21 cellular contexts compared by ENCODE assay signal in genomic region chr10:125002044-125002422, GRCh38.
DNase-seq lines count a peak whose midpoint lies in the region; ATAC-seq and TF ChIP-seq lines count a peak whose summit lies in the region.
"Had no signal": no experiment of that assay in that cellular context is flagged by ENCODE, and none has a peak within 500 bp of the region (broad histone marks: within the 10 kb centered on the region; RNA-seq: fewer than 3 reads in every experiment).

No MANE protein-coding gene starts in this region.

- peak; percentile 3 for DNase-seq in activated CD4-positive, alpha-beta memory T cell treated with anti-CD3 and anti-CD28 coated beads for 36 hours
- DNase-seq in activated CD4-positive, alpha-beta memory T cell treated with anti-CD3 and anti-CD28 coated beads, Interleukin-2, amount 10 ng/mL, durations not matched to agents 7 days and 5 days, result no peak
- DNase-seq in neural progenitor cell (ENCODE audit: low spot score) (no peak), thoracic aorta (ENCODE audit: low spot score) (no peak), SIG-M5 treated with dmso at 0.1 percent for 504 hours (lab: John Stamatoyannopoulos, UW; ENCODE audit: unreplicated experiment) (no peak)
- DNase-seq: 8988T; activated effector memory CD4-positive, alpha-beta T cell treated with Interleukin-2 at 50 U/mL for 16 hours; erythroblast; glutamatergic neuron; immature natural killer cell; KG1; NCI-H1092 treated with DMSO at 0.1 percent for 48 hours; NCI-H524 treated with DMSO at 0.1 percent for 48 hours; T-helper 2 cell had no signal

- no peaks in the 10 kb centered on the region for H3K36me3 Mint-ChIP-seq in activated CD4-positive, alpha-beta memory T cell treated with anti-CD3 and anti-CD28 coated beads for 36 hours
- no peaks in the 10 kb centered on the region for H3K36me3 Mint-ChIP-seq in activated CD4-positive, alpha-beta memory T cell treated with anti-CD3 and anti-CD28 coated beads, Interleukin-2, amount 10 ng/mL, durations not matched to agents 7 days and 5 days (ENCODE audit: low read depth)
- peaks cover 14% of the 10 kb centered on the region for H3K36me3 Mint-ChIP-seq in neural progenitor cell
- H3K36me3 Mint-ChIP-seq: memory B cell had no signal

- H3K27ac ChIP-seq in cingulate gyrus (ENCODE audit: low read depth, low read length) (peak overlapping the region; percentile 90), neural progenitor cell (no peak overlapping the region), thoracic aorta (peak overlapping the region; percentile 68 to 92)
- H3K27ac ChIP-seq: BLaER1 treated with 17β-estradiol and CSF1 and Interleukin-3, amounts not matched to agents 10 nM and 100 nM had no signal

- H3K9me3 Mint-ChIP-seq in activated CD4-positive, alpha-beta memory T cell treated with anti-CD3 and anti-CD28 coated beads for 36 hours, result no peaks in the 10 kb centered on the region
- H3K9me3 Mint-ChIP-seq in activated CD4-positive, alpha-beta memory T cell treated with anti-CD3 and anti-CD28 coated beads, Interleukin-2, amount 10 ng/mL, durations not matched to agents 7 days and 5 days, result no peaks in the 10 kb centered on the region
- H3K9me3 Mint-ChIP-seq in neural progenitor cell, result no peaks in the 10 kb centered on the region
- H3K9me3 Mint-ChIP-seq: immature natural killer cell, memory B cell, nephron had no signal

- H3K36me3 ChIP-seq in neural progenitor cell (no peaks in the 10 kb centered on the region), thoracic aorta (peaks cover 16% of the 10 kb centered on the region)

- ATAC-seq in thoracic aorta (ENCODE audit: insufficient number of reproducible peaks, low FRiP score, low read depth) (no peak), GM19324 (IDR thresholded peaks at IDR 0.05; ENCODE audit: low FRiP score, unreplicated experiment) (no peak), HG03108 (IDR thresholded peaks at IDR 0.05; ENCODE audit: unreplicated experiment) (no peak)

- CTCF ChIA-PET in activated CD4-positive, alpha-beta memory T cell treated with anti-CD3 and anti-CD28 coated beads for 36 hours (lab: Charles Lee), result no interaction called here
- CTCF ChIA-PET in activated CD4-positive, alpha-beta memory T cell treated with anti-CD3 and anti-CD28 coated beads, Interleukin-2, amount 10 ng/mL, durations not matched to agents 7 days and 5 days (lab: Charles Lee), result no interaction called here

- H3K9ac ChIP-seq in neural progenitor cell, result no peak overlapping the region

- no peak overlapping the region for H3K4me3 Mint-ChIP-seq in activated CD4-positive, alpha-beta memory T cell treated with anti-CD3 and anti-CD28 coated beads for 36 hours
- H3K4me3 Mint-ChIP-seq in activated CD4-positive, alpha-beta memory T cell treated with anti-CD3 and anti-CD28 coated beads, Interleukin-2, amount 10 ng/mL, durations not matched to agents 7 days and 5 days, result no peak overlapping the region
- H3K4me3 Mint-ChIP-seq in neural progenitor cell, result no peak overlapping the region
- H3K4me3 Mint-ChIP-seq: immature natural killer cell, memory B cell, nephron had no signal

- H2AFZ ChIP-seq in neural progenitor cell (replicated peaks), result no peak overlapping the region

- peaks cover 6% of the 10 kb centered on the region for H3K27me3 Mint-ChIP-seq in activated CD4-positive, alpha-beta memory T cell treated with anti-CD3 and anti-CD28 coated beads for 36 hours
- no peaks in the 10 kb centered on the region for H3K27me3 Mint-ChIP-seq in activated CD4-positive, alpha-beta memory T cell treated with anti-CD3 and anti-CD28 coated beads, Interleukin-2, amount 10 ng/mL, durations not matched to agents 7 days and 5 days
- peaks cover 2% of the 10 kb centered on the region for H3K27me3 Mint-ChIP-seq in neural progenitor cell (ENCODE audit: insufficient read depth, low read depth)

- H3K4me1 ChIP-seq in neural progenitor cell (peaks cover 22% of the 10 kb centered on the region), thoracic aorta (ENCODE audit: control insufficient read depth in 1 of 2, low read depth in 2 of 2) (peaks cover 40 to 68% of the 10 kb centered on the region in 2 donors)

- H3K4me3 ChIP-seq in neural progenitor cell (no peak overlapping the region), thoracic aorta (peak overlapping the region; percentile 44)
- H3K4me3 ChIP-seq: BLaER1 treated with 17β-estradiol and CSF1 and Interleukin-3, amounts not matched to agents 10 nM and 100 nM; SJCRH30 had no signal

- H3F3A ChIP-seq in neural progenitor cell (ENCODE audit: low read depth), result peaks cover 10% of the 10 kb centered on the region

- peaks cover 44% of the 10 kb centered on the region for H3K79me2 ChIP-seq in neural progenitor cell (ENCODE audit: low read depth)

- H3K4me2 ChIP-seq in neural progenitor cell, result no peak overlapping the region
- H3K4me2 ChIP-seq: BLaER1 treated with 17β-estradiol and CSF1 and Interleukin-3, amounts not matched to agents 10 nM and 100 nM had no signal

- H3K9me3 ChIP-seq in neural progenitor cell (ENCODE audit: low read depth) (no peaks in the 10 kb centered on the region), thoracic aorta (no peaks in the 10 kb centered on the region)
- H3K9me3 ChIP-seq: BLaER1 treated with 17β-estradiol and CSF1 and Interleukin-3, amounts not matched to agents 10 nM and 100 nM; SJCRH30 had no signal

- no peaks in the 10 kb centered on the region for H3K27me3 ChIP-seq in neural progenitor cell
- no peaks in the 10 kb centered on the region for H3K27me3 ChIP-seq in thoracic aorta (replicated peaks; ENCODE audit: insufficient read depth)
- H3K27me3 ChIP-seq: BLaER1 treated with 17β-estradiol and CSF1 and Interleukin-3, amounts not matched to agents 10 nM and 100 nM; SJCRH30 had no signal

- no peaks in the 10 kb centered on the region for H3K4me1 Mint-ChIP-seq in activated CD4-positive, alpha-beta memory T cell treated with anti-CD3 and anti-CD28 coated beads for 36 hours (ENCODE audit: low read depth)
- H3K4me1 Mint-ChIP-seq in activated CD4-positive, alpha-beta memory T cell treated with anti-CD3 and anti-CD28 coated beads, Interleukin-2, amount 10 ng/mL, durations not matched to agents 7 days and 5 days, result no peaks in the 10 kb centered on the region
- peaks cover 33% of the 10 kb centered on the region for H3K4me1 Mint-ChIP-seq in neural progenitor cell
- H3K4me1 Mint-ChIP-seq: memory B cell had no signal

- no peak for TF ChIP-seq CTCF in neural progenitor cell (IDR thresholded peaks at IDR 0.05)
- no peak for TF ChIP-seq CTCF in thoracic aorta (IDR thresholded peaks at IDR 0.05)

- intact Hi-C loops in activated CD4-positive, alpha-beta memory T cell treated with anti-CD3 and anti-CD28 coated beads for 36 hours (cut with micrococcal nuclease), result no loop called here

- POLR2A ChIA-PET in activated CD4-positive, alpha-beta memory T cell treated with anti-CD3 and anti-CD28 coated beads for 36 hours (lab: Charles Lee), result no interaction called here
- POLR2A ChIA-PET in activated CD4-positive, alpha-beta memory T cell treated with anti-CD3 and anti-CD28 coated beads, Interleukin-2, amount 10 ng/mL, durations not matched to agents 7 days and 5 days (lab: Charles Lee), result interaction anchor here (1.0 kb wide), 1 partner anchor 43 kb away, joined by 3 read pairs; no protein-coding TSS in a partner anchor

- H4K20me1 ChIP-seq in neural progenitor cell (ENCODE audit: low read depth), result peaks cover 73% of the 10 kb centered on the region

- no peak overlapping the region for H3K27ac Mint-ChIP-seq in activated CD4-positive, alpha-beta memory T cell treated with anti-CD3 and anti-CD28 coated beads for 36 hours
- no peak overlapping the region for H3K27ac Mint-ChIP-seq in activated CD4-positive, alpha-beta memory T cell treated with anti-CD3 and anti-CD28 coated beads, Interleukin-2, amount 10 ng/mL, durations not matched to agents 7 days and 5 days
- H3K27ac Mint-ChIP-seq in neural progenitor cell, result peak overlapping the region; percentile 42
- H3K27ac Mint-ChIP-seq: memory B cell had no signal
